ENCODE assay signal across 8 cellular contexts in the genomic region with DNA sequence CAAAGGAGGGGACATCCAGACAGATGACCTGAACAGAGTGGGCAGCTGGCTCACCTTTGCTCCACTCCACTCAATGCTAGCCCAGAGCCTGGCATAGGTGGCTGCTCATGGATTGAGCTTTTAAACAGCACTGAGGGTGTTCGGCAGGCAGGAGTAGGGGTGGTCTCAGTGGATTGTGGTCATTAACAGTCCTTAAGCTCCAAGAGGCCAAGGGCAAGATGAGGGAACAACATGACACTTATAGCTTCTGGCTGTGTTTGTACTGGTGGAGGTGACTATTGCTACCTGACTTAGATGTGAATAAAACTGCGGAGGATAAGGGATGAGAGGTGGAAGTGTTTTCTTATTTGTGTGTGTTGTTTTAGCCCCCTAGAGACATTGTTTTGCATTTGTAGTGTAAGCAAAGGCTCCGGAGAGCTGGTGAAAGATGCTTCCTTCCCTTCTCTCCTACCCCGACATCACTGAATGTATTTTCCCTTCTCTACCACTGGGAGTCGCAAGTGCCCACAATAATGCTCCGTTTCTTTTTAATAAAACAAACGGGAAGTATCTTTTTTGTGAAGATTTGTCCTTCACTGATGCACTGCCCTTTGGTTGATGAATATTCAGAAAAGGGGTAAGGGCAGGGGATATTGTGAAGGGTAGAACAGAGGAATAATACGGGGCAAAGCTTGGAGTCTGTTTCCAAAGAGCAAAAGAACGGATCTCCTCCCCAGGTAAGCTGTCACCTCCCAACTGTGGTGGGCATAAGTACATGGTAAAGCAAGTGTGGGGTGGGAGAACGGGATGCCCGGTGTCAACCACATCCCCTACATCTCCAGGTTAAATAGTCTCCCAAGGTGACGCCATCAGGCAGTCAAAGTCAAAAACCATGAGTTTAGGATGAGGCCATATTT. TPM values are rescaled to one million over a fixed set of nuclear protein-coding genes. Genes with fewer than 3 reads are reported as not detected.
DNase-seq lines count a peak whose midpoint lies in the region; ATAC-seq, FAIRE-seq and TF ChIP-seq lines count a peak whose summit lies in the region.
"Had no signal": no experiment of that assay in that cellular context is flagged by ENCODE, and none has a peak within 500 bp of the region (broad histone marks: within the 10 kb centered on the region; RNA-seq: fewer than 3 reads in every experiment).

No MANE protein-coding gene starts in this region.

- peaks cover 7% of the 10 kb centered on the region; the same call in 1 of the 2 replicates for H3K9me3 ChIP-seq in Karpas-422 (ENCODE audit: low read length)
- H3K9me3 ChIP-seq in astrocyte (ENCODE audit: insufficient read depth, low read depth, low read length), result no peaks in the 10 kb centered on the region

- H3K4me3 Mint-ChIP-seq in astrocyte (ENCODE audit: unreplicated experiment), result no peak overlapping the region

- H3K27ac ChIP-seq in Karpas-422 (ENCODE audit: low read length) (no peak overlapping the region), astrocyte (ENCODE audit: low read depth, low read length) (no peak overlapping the region)

- H3K27me3 ChIP-seq in Karpas-422 (ENCODE audit: low read length), result peaks cover 3% of the 10 kb centered on the region; the same call in 1 of the 2 replicates
- no peaks in the 10 kb centered on the region for H3K27me3 ChIP-seq in astrocyte (ENCODE audit: insufficient read depth, low read length)
- no peaks in the 10 kb centered on the region for H3K27me3 ChIP-seq in kidney epithelial cell (ENCODE audit: control insufficient read depth, insufficient read depth, low read length)

- H3K36me3 Mint-ChIP-seq in astrocyte (ENCODE audit: low read depth, unreplicated experiment), result peaks cover 1% of the 10 kb centered on the region

- H3K4me3 ChIP-seq in Karpas-422 (ENCODE audit: low read length) (no peak overlapping the region), astrocyte (ENCODE audit: insufficient read depth, low read depth, low read length) (no peak overlapping the region), kidney epithelial cell (ENCODE audit: low read depth, low read length) (no peak overlapping the region)

- H3K4me2 ChIP-seq in Karpas-422 (ENCODE audit: low read depth, low read length, poor library complexity, severe bottlenecking) (no peak overlapping the region), astrocyte (ENCODE audit: low read length) (no peak overlapping the region)

- H3K4me1 ChIP-seq in Karpas-422 (ENCODE audit: low read length) (no peaks in the 10 kb centered on the region), astrocyte (ENCODE audit: insufficient read depth, low read length) (no peaks in the 10 kb centered on the region)

- no peak overlapping the region for H2AFZ ChIP-seq in Karpas-422 (ENCODE audit: low read length)
- H2AFZ ChIP-seq in astrocyte (ENCODE audit: low read depth, low read length), result no peak overlapping the region

- FAIRE-seq in astrocyte (lab: Jason Lieb, UNC), result no peak
- FAIRE-seq in urothelium cell line (lab: Jason Lieb, UNC), result no peak

- H3K9ac ChIP-seq in Karpas-422 (ENCODE audit: low read length) (no peak overlapping the region), astrocyte (ENCODE audit: low read length) (no peak overlapping the region)

- peak; percentile 6 for DNase-seq in GDM1 (lab: John Stamatoyannopoulos, UW)
- peak; percentile 90 for DNase-seq in Karpas-422
- DNase-seq in astrocyte (ENCODE audit: low read depth), result peak; percentile 10
- no peak for DNase-seq in kidney epithelial cell (ENCODE audit: low read depth)
- peak; percentile 59 for DNase-seq in urothelium cell line (ENCODE audit: low spot score)
- DNase-seq in activated T-cell treated with anti-CD3 and anti-CD28 coated beads, Interleukin-2, amount 50 U/mL, for 48 hours, result no peak

- ATAC-seq in GM21367 (IDR thresholded peaks at IDR 0.05; ENCODE audit: unreplicated experiment), result peak; percentile 92

- no peaks in the 10 kb centered on the region for H3K36me3 ChIP-seq in Karpas-422 (ENCODE audit: insufficient read depth, low read length)
- no peaks in the 10 kb centered on the region for H3K36me3 ChIP-seq in astrocyte (ENCODE audit: insufficient read depth, low read length)
- no peaks in the 10 kb centered on the region for H3K36me3 ChIP-seq in kidney epithelial cell (ENCODE audit: control insufficient read depth, insufficient read depth, low read length)

- peak; percentile 82 for TF ChIP-seq CTCF in astrocyte (IDR thresholded peaks at IDR 0.05; ENCODE audit: insufficient read depth, low read depth, low read length)
- peak; percentile 67 for TF ChIP-seq CTCF in kidney epithelial cell (IDR thresholded peaks at IDR 0.05; ENCODE audit: insufficient read depth, low read length, poor library complexity, severe bottlenecking)

- no peaks in the 10 kb centered on the region for H3K27me3 Mint-ChIP-seq in astrocyte (ENCODE audit: low read depth, unreplicated experiment)

- H3K79me2 ChIP-seq in Karpas-422 (ENCODE audit: low read length) (no peaks in the 10 kb centered on the region), astrocyte (ENCODE audit: insufficient read depth, low read length) (no peaks in the 10 kb centered on the region)

- H3K4me1 Mint-ChIP-seq in astrocyte (ENCODE audit: low read depth, unreplicated experiment), result no peaks in the 10 kb centered on the region

- H3K27ac Mint-ChIP-seq in astrocyte (ENCODE audit: unreplicated experiment), result no peak overlapping the region

- H3K9me2 ChIP-seq in Karpas-422 (replicated peaks; ENCODE audit: insufficient read depth, low read length), result no peaks in the 10 kb centered on the region

- peaks cover 12% of the 10 kb centered on the region for H3K9me3 Mint-ChIP-seq in astrocyte (ENCODE audit: unreplicated experiment)

- no peaks in the 10 kb centered on the region for H4K20me1 ChIP-seq in Karpas-422 (ENCODE audit: insufficient read depth, low read depth, low read length)
- no peaks in the 10 kb centered on the region for H4K20me1 ChIP-seq in astrocyte (ENCODE audit: insufficient read depth, low read length)

RNA-seq across cellular contexts. Expression of gene MTNR1B, which starts 27.5 kb away (rescaled TPM):
- total RNA-seq in Karpas-422 (2014; rRNA removed; shearing (Covaris generic); ENCODE audit: low replicate concordance), result 0.60 TPM in 1 of 2 replicates, not detected in the other
- total RNA-seq in astrocyte (not detected in 2 replicates), kidney epithelial cell (not detected in 2 replicates)
- total RNA-seq: activated CD8-positive, alpha-beta memory T cell treated with anti-CD3 and anti-CD28 coated beads for 36 hours had no signal

Comparison
In these comparisons a context has a peak if more than half of its experiments do, and no peak if none do; other contexts are left out.
1. DNase-seq: peak in GDM1 (single experiment), Karpas-422 (single experiment), astrocyte (single experiment) and urothelium cell line (single experiment); none in kidney epithelial cell (single experiment) and activated T-cell treated with anti-CD3 and anti-CD28 coated beads, Interleukin-2, amount 50 U/mL, for 48 hours (0 of 2).